Comparison of ENCODE assay signal across 10 cellular contexts in the genomic region with DNA sequence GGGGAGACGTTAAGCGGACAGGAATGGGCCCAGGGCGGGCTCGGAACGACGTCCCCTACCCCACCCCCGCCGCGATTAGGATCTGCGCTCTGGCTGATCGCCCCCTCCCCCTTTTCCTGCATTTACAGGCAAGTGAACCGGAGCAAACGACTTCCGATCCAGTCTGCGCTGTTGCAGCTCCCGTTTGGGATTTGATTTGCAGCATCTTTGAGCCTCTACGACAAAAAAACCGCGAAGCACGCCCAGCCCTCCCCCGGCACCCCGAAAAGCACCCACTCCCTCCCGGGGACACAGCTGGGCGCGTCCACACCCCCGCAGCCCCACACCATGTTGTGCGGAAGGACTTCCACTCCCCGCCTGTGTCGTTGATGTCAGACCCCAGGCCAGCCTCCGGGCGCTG. TPM values are rescaled to one million over a fixed set of nuclear protein-coding genes. Genes with fewer than 3 reads are reported as not detected.
DNase-seq lines count a peak whose midpoint lies in the region; ATAC-seq and TF ChIP-seq lines count a peak whose summit lies in the region.
"Not testable (repeated sequence)": the region's sequence is repeated elsewhere in the genome, so short reads cannot be mapped to it uniquely, and the experiment has no call there.
"Had no signal": no experiment of that assay in that cellular context is flagged by ENCODE, and none has a peak within 500 bp of the region (broad histone marks: within the 10 kb centered on the region; RNA-seq: fewer than 3 reads in every experiment).

No MANE protein-coding gene starts in this region.

- CTCF ChIA-PET in activated CD8-positive, alpha-beta memory T cell treated with anti-CD3 and anti-CD28 coated beads, Interleukin-2, amount 10 ng/mL, durations not matched to agents 7 days and 5 days (lab: Charles Lee) = not testable (repeated sequence)

- not testable (repeated sequence) for H3K9me3 ChIP-seq in DND-41 (ENCODE audit: insufficient read depth, low read length, severe bottlenecking); OCI-LY3 (ENCODE audit: insufficient read depth, low read length); suprapubic skin

- peak; percentile 14 for DNase-seq in DND-41
- not testable (repeated sequence) for DNase-seq in activated CD8-positive, alpha-beta memory T cell treated with anti-CD3 and anti-CD28 coated beads, Interleukin-2, amount 10 ng/mL, durations not matched to agents 7 days and 5 days; cardiac fibroblast (ENCODE audit: low read depth in 2 of 2); suprapubic skin (ENCODE audit: low spot score in 2 of 2)
- peak; percentile 0 for DNase-seq in foreskin melanocyte
- peak; percentile 14 to 34 for DNase-seq in lower leg skin (ENCODE audit: low spot score in 2 of 2)
- peak; percentile 0 for DNase-seq in pons (ENCODE audit: low spot score)

- not testable (repeated sequence) for H4K20me1 ChIP-seq in DND-41 (ENCODE audit: insufficient read depth, low read length); OCI-LY3 (ENCODE audit: insufficient read depth, low read length)

- H3K4me1 Mint-ChIP-seq in activated CD8-positive, alpha-beta memory T cell treated with anti-CD3 and anti-CD28 coated beads, Interleukin-2, amount 10 ng/mL, durations not matched to agents 7 days and 5 days = not testable (repeated sequence)

- peak overlapping the region; percentile 68 for H3K4me3 Mint-ChIP-seq in activated CD8-positive, alpha-beta memory T cell treated with anti-CD3 and anti-CD28 coated beads, Interleukin-2, amount 10 ng/mL, durations not matched to agents 7 days and 5 days

- not testable (repeated sequence) for TF ChIP-seq CTCF in DND-41 (IDR thresholded peaks at IDR 0.05; ENCODE audit: borderline replicate concordance, extremely low read depth, low read length, poor library complexity, severe bottlenecking); OCI-LY3 (IDR thresholded peaks at IDR 0.05; ENCODE audit: low read depth, low read length); cardiac fibroblast (IDR thresholded peaks at IDR 0.05; ENCODE audit: low read depth, low read length); lower leg skin (IDR thresholded peaks at IDR 0.05); suprapubic skin (IDR thresholded peaks at IDR 0.05)

- not testable (repeated sequence) for H3K79me2 ChIP-seq in DND-41 (ENCODE audit: insufficient read depth, low read length); OCI-LY3 (ENCODE audit: low read length)

- TF ChIP-seq EP300 in suprapubic skin (IDR thresholded peaks at IDR 0.05) = not testable (repeated sequence)

- not testable (repeated sequence) for H2AFZ ChIP-seq in DND-41 (ENCODE audit: low read depth, low read length); OCI-LY3 (ENCODE audit: low read depth, low read length)

- H3K36me3 Mint-ChIP-seq in activated CD8-positive, alpha-beta memory T cell treated with anti-CD3 and anti-CD28 coated beads, Interleukin-2, amount 10 ng/mL, durations not matched to agents 7 days and 5 days = not testable (repeated sequence)

- intact Hi-C loops in lower leg skin (cut with DNase I; ENCODE audit: low total_unique reads) = not testable (repeated sequence)

- not testable (repeated sequence) for H3K27ac Mint-ChIP-seq in activated CD8-positive, alpha-beta memory T cell treated with anti-CD3 and anti-CD28 coated beads, Interleukin-2, amount 10 ng/mL, durations not matched to agents 7 days and 5 days

- H3K9ac ChIP-seq in DND-41 (ENCODE audit: low read depth, low read length); OCI-LY3 (ENCODE audit: low read length): not testable (repeated sequence)

- H3K4me2 ChIP-seq in DND-41 (ENCODE audit: insufficient read depth, low read length) (peak overlapping the region; percentile 36; the same call in 1 of the 2 replicates), OCI-LY3 (ENCODE audit: low read length) (peak overlapping the region; percentile 45; the same call in 1 of the 2 replicates)

- H3K4me1 ChIP-seq in DND-41 (ENCODE audit: insufficient read depth, low read length); OCI-LY3 (ENCODE audit: low read length); suprapubic skin: not testable (repeated sequence)

- H3K27me3 ChIP-seq in DND-41 (ENCODE audit: insufficient read depth, low read length, poor library complexity); OCI-LY3 (ENCODE audit: low read depth, low read length); suprapubic skin: not testable (repeated sequence)

- TF ChIP-seq POLR2A in lower leg skin (IDR thresholded peaks at IDR 0.05); suprapubic skin (IDR thresholded peaks at IDR 0.05): not testable (repeated sequence)

- H3K9me3 Mint-ChIP-seq in activated CD8-positive, alpha-beta memory T cell treated with anti-CD3 and anti-CD28 coated beads, Interleukin-2, amount 10 ng/mL, durations not matched to agents 7 days and 5 days (ENCODE audit: low read depth) = not testable (repeated sequence)

- H3K4me3 ChIP-seq in DND-41 (ENCODE audit: low read depth in 1 of 2, low read length in 2 of 2) = peak overlapping the region in 1 of 2 experiments; percentile 44; a peak in 2 of 4 replicates
- peak overlapping the region; percentile 60; the same call in 1 of the 2 replicates for H3K4me3 ChIP-seq in OCI-LY3 (ENCODE audit: low read length)
- H3K4me3 ChIP-seq in cardiac fibroblast (replicated peaks in 1 of 2; ENCODE audit: low read depth in 2 of 2, low read length in 2 of 2) = peak overlapping the region; percentile 30 to 32
- not testable (repeated sequence) for H3K4me3 ChIP-seq in lower leg skin (ENCODE audit: low read depth, poor library complexity, severe bottlenecking)
- H3K4me3 ChIP-seq in suprapubic skin = peak overlapping the region; percentile 52

- ATAC-seq in DND-41 (ENCODE audit: insufficient read depth, low read depth); activated CD8-positive, alpha-beta memory T cell treated with anti-CD3 and anti-CD28 coated beads, Interleukin-2, amount 10 ng/mL, durations not matched to agents 7 days and 5 days: not testable (repeated sequence)

- not testable (repeated sequence) for H3K27me3 Mint-ChIP-seq in activated CD8-positive, alpha-beta memory T cell treated with anti-CD3 and anti-CD28 coated beads, Interleukin-2, amount 10 ng/mL, durations not matched to agents 7 days and 5 days

- not testable (repeated sequence) for H3K27ac ChIP-seq in DND-41 (ENCODE audit: low read length); OCI-LY3 (ENCODE audit: low read length); suprapubic skin

- not testable (repeated sequence) for H3K36me3 ChIP-seq in DND-41 (ENCODE audit: insufficient read depth, low read length); OCI-LY3 (replicated peaks; ENCODE audit: low read depth, low read length); suprapubic skin

- no CpG with 5 or more reads among the region's 31 CpGs for WGBS in lower leg skin, 2 donors
- WGBS in suprapubic skin = no CpG with 5 or more reads among the region's 31 CpGs

RNA-seq across cellular contexts. Expression of gene FAM72C, which starts 2.6 kb away (rescaled TPM):
- 10 to 100 TPM; 10.9 to 15.3 TPM for total RNA-seq in activated CD8-positive, alpha-beta memory T cell treated with anti-CD3 and anti-CD28 coated beads, Interleukin-2, amount 10 ng/mL, durations not matched to agents 7 days and 5 days
- total RNA-seq in lower leg skin (1 to 10 TPM in 1 of 4 donors, under 1 TPM in 3; 0.34 to 3.1 (median 0.69) TPM), suprapubic skin (1 to 10 TPM in 2 of 4 donors, not detected in 2; 1.0 to 1.9 TPM)
- total RNA-seq: CD4-positive, alpha-beta T cell; skeletal muscle tissue had no signal
